14 cellular contexts compared by ENCODE assay signal in genomic region chr19:2817237-2817829, GRCh38. TPM values are rescaled to one million over a fixed set of nuclear protein-coding genes. Genes with fewer than 3 reads are reported as not detected.
DNase-seq lines count a peak whose midpoint lies in the region; ATAC-seq, FAIRE-seq and TF ChIP-seq lines count a peak whose summit lies in the region.
"Not testable (repeated sequence)": the region's sequence is repeated elsewhere in the genome, so short reads cannot be mapped to it uniquely, and the experiment has no call there.
"Had no signal": no experiment of that assay in that cellular context is flagged by ENCODE, and none has a peak within 500 bp of the region (broad histone marks: within the 10 kb centered on the region; RNA-seq: fewer than 3 reads in every experiment).

No MANE protein-coding gene starts in this region.

- H3K79me2 ChIP-seq in keratinocyte (ENCODE audit: control insufficient read depth, insufficient read depth, low read length) = not testable (repeated sequence)

- not testable (repeated sequence) for H4K20me1 ChIP-seq in IMR-90 (ENCODE audit: insufficient read depth, low read length); keratinocyte (ENCODE audit: control insufficient read depth, extremely low read depth, insufficient read depth, low read length)

- in situ Hi-C loops in IMR-90 (cut with MboI; ENCODE audit: low sequenced_read_pairs) = not testable (repeated sequence)

- H3K27ac ChIP-seq in IMR-90 (ENCODE audit: insufficient read depth, low read length); keratinocyte (ENCODE audit: control insufficient read depth, insufficient read depth, low read length); neuronal stem cell (replicated peaks; ENCODE audit: low read length): not testable (repeated sequence)

- TF ChIP-seq CTCF in IMR-90 (conservative IDR thresholded peaks at IDR 0.05; ENCODE audit: low read depth, low read length); epithelial cell of esophagus (IDR thresholded peaks at IDR 0.05; ENCODE audit: insufficient read depth, low read depth, low read length, missing control alignments); keratinocyte (optimal IDR thresholded peaks at IDR 0.05 in 1 of 3, IDR thresholded peaks at IDR 0.05 in 1 of 3, conservative IDR thresholded peaks at IDR 0.05 in 1 of 3; ENCODE audit: extremely low read depth in 1 of 3, insufficient read depth in 2 of 3, low read length in 3 of 3); type B pancreatic cell (conservative IDR thresholded peaks at IDR 0.05): not testable (repeated sequence)

- H4K91ac ChIP-seq in IMR-90 (ENCODE audit: insufficient read depth, low read depth, low read length); neuronal stem cell (ENCODE audit: low read depth, low read length, poor library complexity): not testable (repeated sequence)

- TF ChIP-seq POLR2A in IMR-90 (IDR thresholded peaks at IDR 0.05; ENCODE audit: low read depth, low read length) = not testable (repeated sequence)

- not testable (repeated sequence) for H3K4me1 Mint-ChIP-seq in T-helper 17 cell; type B pancreatic cell (ENCODE audit: unreplicated experiment)
- peaks cover 10% of the 10 kb centered on the region for H3K4me1 Mint-ChIP-seq in activated naive CD4-positive, alpha-beta T cell treated with anti-CD3 and anti-CD28 coated beads for 36 hours (ENCODE audit: low read depth)

- not testable (repeated sequence) for H3K27me3 ChIP-seq in IMR-90 (ENCODE audit: control insufficient read depth, insufficient read depth, low read length); keratinocyte (ENCODE audit: control insufficient read depth, extremely low read depth, insufficient read depth, low read length); neuronal stem cell (ENCODE audit: control insufficient read depth in 3 of 3, insufficient read depth in 3 of 3, low read depth in 1 of 3, low read length in 3 of 3)

- H2BK120ac ChIP-seq in IMR-90 (ENCODE audit: low read depth, low read length); neuronal stem cell (ENCODE audit: low read depth, low read length): not testable (repeated sequence)

- dilution Hi-C loops in IMR-90 (cut with HindIII; ENCODE audit: low sequenced_read_pairs, unreplicated experiment); keratinocyte (cut with MboI; ENCODE audit: extremely low pct_ligation_motif_present, low sequenced_read_pairs): not testable (repeated sequence)

- not testable (repeated sequence) for H3K36me3 Mint-ChIP-seq in T-helper 17 cell (ENCODE audit: low read depth); activated naive CD4-positive, alpha-beta T cell treated with anti-CD3 and anti-CD28 coated beads for 36 hours (ENCODE audit: low read depth); type B pancreatic cell

- H3K56ac ChIP-seq in IMR-90 (ENCODE audit: extremely low read depth, insufficient read depth, low read length) = not testable (repeated sequence)

- not testable (repeated sequence) for H2AK9ac ChIP-seq in IMR-90 (replicated peaks; ENCODE audit: low read depth, low read length, poor library complexity)

- H2BK5ac ChIP-seq in IMR-90 (ENCODE audit: low read depth, low read length, poor library complexity, severe bottlenecking); neuronal stem cell (ENCODE audit: low read length): not testable (repeated sequence)

- CTCF ChIA-PET in IMR-90 (lab: Yijun Ruan, JAX); activated naive CD4-positive, alpha-beta T cell treated with anti-CD3 and anti-CD28 coated beads for 36 hours (lab: Charles Lee): not testable (repeated sequence)

- H3K4me3 Mint-ChIP-seq in T-helper 17 cell; activated naive CD4-positive, alpha-beta T cell treated with anti-CD3 and anti-CD28 coated beads for 36 hours: not testable (repeated sequence)
- H3K4me3 Mint-ChIP-seq in type B pancreatic cell = peak overlapping the region; percentile 71

- H3K4ac ChIP-seq in IMR-90 (ENCODE audit: low read depth, low read length); neuronal stem cell (ENCODE audit: low read length): not testable (repeated sequence)

- H3K9me1 ChIP-seq in IMR-90 (ENCODE audit: insufficient read depth, low read length); keratinocyte (ENCODE audit: control insufficient read depth, extremely low read depth, insufficient read depth, low read length): not testable (repeated sequence)

- not testable (repeated sequence) for H3K9ac ChIP-seq in IMR-90 (ENCODE audit: low read depth, low read length); keratinocyte (ENCODE audit: control insufficient read depth, extremely low read depth, insufficient read depth, low read length); neuronal stem cell (ENCODE audit: low read depth, low read length, poor library complexity)

- not testable (repeated sequence) for FAIRE-seq in keratinocyte (lab: Jason Lieb, UNC)

- DNase-seq in DMS53 (lab: John Stamatoyannopoulos, UW) (peak; percentile 58), IMR-90 (peak; percentile 11), epithelial cell of esophagus (ENCODE audit: low read depth) (peak; percentile 69), keratinocyte (ENCODE audit: low read depth, low spot score) (peak; percentile 17)
- DNase-seq in T-helper 17 cell; neuronal stem cell (ENCODE audit: low spot score); type B pancreatic cell (ENCODE audit: extremely low spot score, unreplicated experiment): not testable (repeated sequence)
- peak; percentile 35 for DNase-seq in activated naive CD4-positive, alpha-beta T cell treated with anti-CD3 and anti-CD28 coated beads for 36 hours

- not testable (repeated sequence) for H3K4me1 ChIP-seq in IMR-90 (ENCODE audit: control insufficient read depth, insufficient read depth, low read length); keratinocyte (ENCODE audit: control insufficient read depth, extremely low read depth, insufficient read depth, low read length); neuronal stem cell (ENCODE audit: control insufficient read depth in 2 of 2, insufficient read depth in 1 of 2, low read depth in 1 of 2, low read length in 2 of 2)

- not testable (repeated sequence) for H4K5ac ChIP-seq in IMR-90 (ENCODE audit: low read depth, low read length)

- ATAC-seq in IMR-90 (ENCODE audit: low read depth); T-helper 17 cell: not testable (repeated sequence)

- H2BK12ac ChIP-seq in neuronal stem cell (ENCODE audit: low read length) = not testable (repeated sequence)

- peaks cover 6 to 11% of the 10 kb centered on the region in 2 experiments; a peak in 2 of 4 replicates for H3K79me1 ChIP-seq in IMR-90 (ENCODE audit: low read depth in 1 of 2, low read length in 2 of 2)
- H3K79me1 ChIP-seq in neuronal stem cell (ENCODE audit: low read depth, low read length) = not testable (repeated sequence)

- H3K36me3 ChIP-seq in IMR-90 (ENCODE audit: control insufficient read depth, insufficient read depth, low read length) = not testable (repeated sequence)
- peaks cover 5 to 10% of the 10 kb centered on the region in 2 experiments for H3K36me3 ChIP-seq in keratinocyte (ENCODE audit: control insufficient read depth in 2 of 2, extremely low read depth in 1 of 2, insufficient read depth in 2 of 2, low read length in 2 of 2)
- H3K36me3 ChIP-seq in neuronal stem cell (replicated peaks in 1 of 2; ENCODE audit: control insufficient read depth in 2 of 2, insufficient read depth in 2 of 2, low read length in 2 of 2) = peaks cover 9 to 26% of the 10 kb centered on the region in 2 donors

- not testable (repeated sequence) for H3K27me3 Mint-ChIP-seq in T-helper 17 cell; activated naive CD4-positive, alpha-beta T cell treated with anti-CD3 and anti-CD28 coated beads for 36 hours (ENCODE audit: low read depth); type B pancreatic cell

- not testable (repeated sequence) for H3K4me3 ChIP-seq in IMR-90 (ENCODE audit: insufficient read depth, low read depth, low read length); epithelial cell of esophagus (ENCODE audit: low read length); keratinocyte (ENCODE audit: control insufficient read depth in 2 of 3, extremely low read depth in 1 of 3, insufficient read depth in 2 of 3, low read depth in 1 of 3, low read length in 3 of 3); neuronal stem cell (ENCODE audit: low read length in 2 of 2)

- H2AK5ac ChIP-seq in IMR-90 (ENCODE audit: low read depth, low read length); neuronal stem cell (ENCODE audit: low read depth, low read length): not testable (repeated sequence)

- not testable (repeated sequence) for H3K18ac ChIP-seq in IMR-90 (ENCODE audit: low read depth, low read length); neuronal stem cell (ENCODE audit: low read length)

- H3K9me3 Mint-ChIP-seq in activated naive CD4-positive, alpha-beta T cell treated with anti-CD3 and anti-CD28 coated beads for 36 hours; type B pancreatic cell: not testable (repeated sequence)

- H3K4me2 ChIP-seq in IMR-90 (ENCODE audit: low read depth, low read length); keratinocyte (ENCODE audit: control insufficient read depth, extremely low read depth, insufficient read depth, low read depth, low read length); neuronal stem cell (ENCODE audit: insufficient read depth, low read length, poor library complexity, severe bottlenecking): not testable (repeated sequence)

- H4K8ac ChIP-seq in IMR-90 (ENCODE audit: low read depth in 2 of 2, low read length in 2 of 2) = not testable (repeated sequence)
- H4K8ac ChIP-seq in neuronal stem cell (ENCODE audit: low read depth, low read length) = peak overlapping the region; percentile 17

- not testable (repeated sequence) for BruUV-seq in IMR-90 (replicated peaks; lab: Mats Ljungman, UMichigan)

- peak overlapping the region; percentile 54 for H3K27ac Mint-ChIP-seq in T-helper 17 cell
- not testable (repeated sequence) for H3K27ac Mint-ChIP-seq in activated naive CD4-positive, alpha-beta T cell treated with anti-CD3 and anti-CD28 coated beads for 36 hours
- H3K27ac Mint-ChIP-seq in type B pancreatic cell = peak overlapping the region; percentile 56

- POLR2A ChIA-PET in IMR-90 (lab: Charles Lee; ENCODE audit: unreplicated experiment) = not testable (repeated sequence)

- 51% methylated on average over 7 of the region's 22 CpGs; no CpG with 5 or more reads in 1 of the 2 experiments for WGBS in IMR-90 (ENCODE audit: extremely low coverage in 2 of 2, insufficient read length in 1 of 2), 2 experiments
- no CpG with 5 or more reads among the region's 22 CpGs for WGBS in neuronal stem cell (ENCODE audit: extremely low coverage in 2 of 2, insufficient read length in 2 of 2, insufficient replicate concordance in 1 of 2), 2 donors

- TF ChIP-seq RAD21 in IMR-90 (IDR thresholded peaks at IDR 0.05; ENCODE audit: low read length) = not testable (repeated sequence)

- intact Hi-C loops in IMR-90 (cut with micrococcal nuclease); activated naive CD4-positive, alpha-beta T cell treated with anti-CD3 and anti-CD28 coated beads for 36 hours (cut with micrococcal nuclease): not testable (repeated sequence)

- not testable (repeated sequence) for H2BK20ac ChIP-seq in IMR-90 (ENCODE audit: low read depth, low read length)

- H2BK15ac ChIP-seq in IMR-90 (ENCODE audit: low read depth, low read length); neuronal stem cell (ENCODE audit: low read length): not testable (repeated sequence)

- H2AFZ ChIP-seq in IMR-90 (replicated peaks; ENCODE audit: low read length, poor library complexity); keratinocyte (ENCODE audit: control insufficient read depth, low read length); neuronal stem cell (ENCODE audit: low read length): not testable (repeated sequence)

- not testable (repeated sequence) for H3K9me3 ChIP-seq in IMR-90 (ENCODE audit: control insufficient read depth, insufficient read depth, low read length); T-helper 17 cell (ENCODE audit: control insufficient read depth, low read length, poor library complexity, severe bottlenecking); keratinocyte (ENCODE audit: control insufficient read depth, low read depth, low read length); neuronal stem cell (replicated peaks in 1 of 2; ENCODE audit: control insufficient read depth in 2 of 2, insufficient read depth in 1 of 2, low read depth in 1 of 2, low read length in 2 of 2)

- not testable (repeated sequence) for H3K14ac ChIP-seq in IMR-90 (replicated peaks; ENCODE audit: low read depth, low read length); neuronal stem cell (ENCODE audit: low read length)

- H3K23ac ChIP-seq in IMR-90 (ENCODE audit: low read depth, low read length); neuronal stem cell (ENCODE audit: low read depth, low read length, poor library complexity): not testable (repeated sequence)

RNA-seq across cellular contexts. Expression of gene ZNF554, which starts 2.3 kb away (rescaled TPM):
- total RNA-seq in IMR-90 (2012; rRNA removed) = 1.9 and 3.0 TPM in 2 replicates
- 1.2 and 1.5 TPM in 2 replicates for polyA plus RNA-seq in IMR-90 (2012; rRNA removed)
- polyA plus RNA-seq in IMR-90 (2012; cell fraction: cytosol; rRNA removed) = 0.54 and 0.78 TPM in 2 replicates
- polyA plus RNA-seq in IMR-90 (2012; cell fraction: nucleus; rRNA removed; ENCODE audit: low replicate concordance) = 2.1 and 5.2 TPM in 2 replicates
- total RNA-seq in T-helper 17 cell = 1 to 10 TPM; 3.0 to 3.2 TPM
- 1 to 10 TPM; 1.2 to 1.4 TPM for total RNA-seq in activated naive CD4-positive, alpha-beta T cell treated with anti-CD3 and anti-CD28 coated beads for 36 hours
- 2.2 to 3.0 TPM (median 2.7 TPM) in 3 replicates for polyA plus RNA-seq in keratinocyte
- 1.9 TPM for polyA plus RNA-seq in keratinocyte (2011; ENCODE audit: low read depth)
- polyA plus RNA-seq in keratinocyte (2011; cell fraction: cytosol; rRNA removed) = 1.6 and 2.0 TPM in 2 replicates
- polyA plus RNA-seq in keratinocyte (2011; cell fraction: nucleus; rRNA removed) = 5.3 and 6.5 TPM in 2 replicates
- polyA plus RNA-seq in keratinocyte (2012; ENCODE audit: low replicate concordance) = 2.3 and 4.0 TPM in 2 replicates
- 1.5 to 2.9 TPM (median 2.6 TPM) in 3 replicates for polyA minus RNA-seq in keratinocyte
- polyA minus RNA-seq in keratinocyte (2011; cell fraction: cytosol; rRNA and poly(A)+ RNA removed) = 3.6 TPM
- polyA minus RNA-seq in keratinocyte (2011; cell fraction: nucleus; rRNA and poly(A)+ RNA removed) = 1.6 and 4.9 TPM in 2 replicates
- polyA plus RNA-seq in neuronal stem cell (2013, experiment 1 of 2) = 4.6 TPM
- 4.5 TPM for polyA plus RNA-seq in neuronal stem cell (2013, experiment 2 of 2)
- 8.1 and 9.4 TPM in 2 replicates for total RNA-seq in type B pancreatic cell (ENCODE audit: low replicate concordance)

RNA-seq across cellular contexts. Expression of gene ZNF555, which starts 23.9 kb away (rescaled TPM):
- total RNA-seq in IMR-90 (2012; rRNA removed) = 6.4 and 9.7 TPM in 2 replicates
- 1.6 and 2.8 TPM in 2 replicates for polyA plus RNA-seq in IMR-90 (2012; rRNA removed)
- 0.31 and 0.58 TPM in 2 replicates for polyA plus RNA-seq in IMR-90 (2012; cell fraction: cytosol; rRNA removed)
- polyA plus RNA-seq in IMR-90 (2012; cell fraction: nucleus; rRNA removed; ENCODE audit: low replicate concordance) = 0.36 and 2.9 TPM in 2 replicates
- 1 to 10 TPM; 3.0 to 3.4 TPM for total RNA-seq in T-helper 17 cell
- 1 to 10 TPM; 1.7 to 3.0 TPM for total RNA-seq in activated naive CD4-positive, alpha-beta T cell treated with anti-CD3 and anti-CD28 coated beads for 36 hours
- 3.3 to 4.3 TPM (median 3.9 TPM) in 3 replicates for polyA plus RNA-seq in keratinocyte
- polyA plus RNA-seq in keratinocyte (2011; ENCODE audit: low read depth) = 1.2 TPM
- polyA plus RNA-seq in keratinocyte (2011; cell fraction: cytosol; rRNA removed) = 1.6 and 3.7 TPM in 2 replicates
- 6.0 TPM in 2 replicates for polyA plus RNA-seq in keratinocyte (2011; cell fraction: nucleus; rRNA removed)
- 3.0 and 4.6 TPM in 2 replicates for polyA plus RNA-seq in keratinocyte (2012; ENCODE audit: low replicate concordance)
- polyA minus RNA-seq in keratinocyte = 2.3 to 5.9 TPM (median 4.9 TPM) in 3 replicates
- 4.2 TPM for polyA minus RNA-seq in keratinocyte (2011; cell fraction: cytosol; rRNA and poly(A)+ RNA removed)
- 2.1 and 7.1 TPM in 2 replicates for polyA minus RNA-seq in keratinocyte (2011; cell fraction: nucleus; rRNA and poly(A)+ RNA removed)
- polyA plus RNA-seq in neuronal stem cell (2013, experiment 1 of 2) = 4.9 TPM
- polyA plus RNA-seq in neuronal stem cell (2013, experiment 2 of 2) = 4.8 TPM
- total RNA-seq in type B pancreatic cell (ENCODE audit: low replicate concordance) = 6.8 and 9.7 TPM in 2 replicates

RNA-seq across cellular contexts. Expression of gene THOP1, which starts 32.0 kb away (rescaled TPM):
- total RNA-seq in IMR-90 (2012; rRNA removed) = 57.5 and 62.8 TPM in 2 replicates
- 91.9 and 110 TPM in 2 replicates for polyA plus RNA-seq in IMR-90 (2012; rRNA removed)
- polyA plus RNA-seq in IMR-90 (2012; cell fraction: cytosol; rRNA removed) = 95.4 and 118 TPM in 2 replicates
- polyA plus RNA-seq in IMR-90 (2012; cell fraction: nucleus; rRNA removed; ENCODE audit: low replicate concordance) = 119 and 345 TPM in 2 replicates
- 10 to 100 TPM; 24.2 to 28.1 TPM for total RNA-seq in T-helper 17 cell
- 100 to 1,000 TPM; 113 TPM for total RNA-seq in activated naive CD4-positive, alpha-beta T cell treated with anti-CD3 and anti-CD28 coated beads for 36 hours
- polyA plus RNA-seq in keratinocyte = 62.0 to 75.7 TPM (median 69.9 TPM) in 3 replicates
- polyA plus RNA-seq in keratinocyte (2011; ENCODE audit: low read depth) = 21.8 TPM
- polyA plus RNA-seq in keratinocyte (2011; cell fraction: cytosol; rRNA removed) = 30.5 and 65.9 TPM in 2 replicates
- polyA plus RNA-seq in keratinocyte (2011; cell fraction: nucleus; rRNA removed) = 76.0 and 84.9 TPM in 2 replicates
- polyA plus RNA-seq in keratinocyte (2012; ENCODE audit: low replicate concordance) = 21.7 and 94.6 TPM in 2 replicates
- polyA minus RNA-seq in keratinocyte = 51.3 to 82.3 TPM (median 55.6 TPM) in 3 replicates
- polyA minus RNA-seq in keratinocyte (2011; cell fraction: cytosol; rRNA and poly(A)+ RNA removed) = 87.3 TPM
- 36.2 and 50.8 TPM in 2 replicates for polyA minus RNA-seq in keratinocyte (2011; cell fraction: nucleus; rRNA and poly(A)+ RNA removed)
- polyA plus RNA-seq in neuronal stem cell (2013, experiment 1 of 2) = 82.0 TPM
- polyA plus RNA-seq in neuronal stem cell (2013, experiment 2 of 2) = 74.8 TPM
- 85.9 and 109 TPM in 2 replicates for total RNA-seq in type B pancreatic cell (ENCODE audit: low replicate concordance)

RNA-seq across cellular contexts. Expression of gene SGTA, which starts 34.3 kb away (rescaled TPM):
- total RNA-seq in IMR-90 (2012; rRNA removed) (17.4 and 20.6 TPM in 2 replicates), T-helper 17 cell (10 to 100 TPM; 29.2 to 31.9 TPM), type B pancreatic cell (ENCODE audit: low replicate concordance) (55.9 and 64.4 TPM in 2 replicates)
- polyA plus RNA-seq in IMR-90 (2012; rRNA removed) (72.9 and 89.7 TPM in 2 replicates), keratinocyte (34.2 to 70.8 TPM (median 36.1 TPM) in 3 replicates)
- polyA plus RNA-seq in IMR-90 (2012; cell fraction: cytosol; rRNA removed) = 87.9 and 139 TPM in 2 replicates
- polyA plus RNA-seq in IMR-90 (2012; cell fraction: nucleus; rRNA removed; ENCODE audit: low replicate concordance) = 60.8 and 101 TPM in 2 replicates
- 10 to 100 TPM; 44.3 to 44.6 TPM for total RNA-seq in activated naive CD4-positive, alpha-beta T cell treated with anti-CD3 and anti-CD28 coated beads for 36 hours
- 32.9 TPM for polyA plus RNA-seq in keratinocyte (2011; ENCODE audit: low read depth)
- 49.6 and 83.8 TPM in 2 replicates for polyA plus RNA-seq in keratinocyte (2011; cell fraction: cytosol; rRNA removed)
- 60.6 and 80.6 TPM in 2 replicates for polyA plus RNA-seq in keratinocyte (2011; cell fraction: nucleus; rRNA removed)
- polyA plus RNA-seq in keratinocyte (2012; ENCODE audit: low replicate concordance) = 42.4 and 66.3 TPM in 2 replicates
- 23.1 to 112 TPM (median 27.6 TPM) in 3 replicates for polyA minus RNA-seq in keratinocyte
- 60.0 TPM for polyA minus RNA-seq in keratinocyte (2011; cell fraction: cytosol; rRNA and poly(A)+ RNA removed)
- 24.5 and 25.1 TPM in 2 replicates for polyA minus RNA-seq in keratinocyte (2011; cell fraction: nucleus; rRNA and poly(A)+ RNA removed)
- polyA plus RNA-seq in neuronal stem cell (2013, experiment 1 of 2) = 73.5 TPM
- 71.9 TPM for polyA plus RNA-seq in neuronal stem cell (2013, experiment 2 of 2)

RNA-seq across cellular contexts. Expression of gene ZNF556, which starts 49.8 kb away (rescaled TPM):
- not detected in 2 replicates for total RNA-seq in IMR-90 (2012; rRNA removed)
- polyA plus RNA-seq in IMR-90 (2012; rRNA removed) = not detected in 2 replicates
- not detected in 2 replicates for polyA plus RNA-seq in IMR-90 (2012; cell fraction: cytosol; rRNA removed)
- not detected in 2 replicates for polyA plus RNA-seq in IMR-90 (2012; cell fraction: nucleus; rRNA removed; ENCODE audit: low replicate concordance)
- not detected for total RNA-seq in T-helper 17 cell
- not detected for total RNA-seq in activated naive CD4-positive, alpha-beta T cell treated with anti-CD3 and anti-CD28 coated beads for 36 hours
- polyA plus RNA-seq in keratinocyte = 0.01 to 0.05 TPM in 2 of 3 replicates, not detected in the other
- 0.19 TPM for polyA plus RNA-seq in keratinocyte (2011; ENCODE audit: low read depth)
- polyA plus RNA-seq in keratinocyte (2011; cell fraction: cytosol; rRNA removed) = not detected in 2 replicates
- 0.05 TPM in 1 of 2 replicates, not detected in the other for polyA plus RNA-seq in keratinocyte (2011; cell fraction: nucleus; rRNA removed)
- not detected in 2 replicates for polyA plus RNA-seq in keratinocyte (2012; ENCODE audit: low replicate concordance)
- 0.03 to 0.10 TPM in 2 of 3 replicates, not detected in the other for polyA minus RNA-seq in keratinocyte
- polyA minus RNA-seq in keratinocyte (2011; cell fraction: cytosol; rRNA and poly(A)+ RNA removed) = not detected
- polyA minus RNA-seq in keratinocyte (2011; cell fraction: nucleus; rRNA and poly(A)+ RNA removed) = not detected in 2 replicates
- 0.07 TPM for polyA plus RNA-seq in neuronal stem cell (2013, experiment 1 of 2)
- polyA plus RNA-seq in neuronal stem cell (2013, experiment 2 of 2) = 0.07 TPM
- total RNA-seq in type B pancreatic cell (ENCODE audit: low replicate concordance) = not detected in 2 replicates
- total RNA-seq: glomerular endothelial cell, GM12878, GM23338, left ventricle myocardium superior, pulmonary artery endothelial cell, suprapubic skin had no signal
- polyA plus RNA-seq: GM12878, GM23338 had no signal
